ENCODE assay signal across 19 cellular contexts in genomic region chr2:58574873-58575272, GRCh38.
"Had no signal": no experiment of that assay in that cellular context is flagged by ENCODE, and none has a peak within 500 bp of the region (broad histone marks: within the 10 kb centered on the region; RNA-seq: fewer than 3 reads in every experiment).

No MANE protein-coding gene starts in this region.

- H3K4me1 Mint-ChIP-seq: nephron progenitor cell had no signal

- ATAC-seq: gastroesophageal sphincter, left lung, lower lobe of right lung had no signal

- H3K4me3 Mint-ChIP-seq: nephron progenitor cell had no signal

- H3K27ac Mint-ChIP-seq: naive B cell, nephron progenitor cell had no signal

- DNase-seq: colonic mucosa; dermis blood vessel endothelial cell; glutamatergic neuron; left lung; lower lobe of right lung; mesenchymal stem cell; naive B cell; nephron progenitor cell; sigmoid colon; stimulated activated CD4-positive, alpha-beta T cell treated with anti-CD3 and anti-CD28 coated beads, Interleukin-2, amount 100 ng/mL, for 24 hours; stimulated activated naive CD4-positive, alpha-beta T cell; stomach; substantia nigra; transverse colon had no signal

- H3K27me3 ChIP-seq: colonic mucosa, esophagus muscularis mucosa, gastroesophageal sphincter, left lung, sigmoid colon, stomach, transverse colon had no signal

- H3K9me3 ChIP-seq: colonic mucosa, esophagus muscularis mucosa, gastroesophageal sphincter, left lung, lower lobe of right lung, sigmoid colon, stomach, thoracic aorta, transverse colon had no signal

- H3K4me3 ChIP-seq: colonic mucosa, esophagus muscularis mucosa, gastroesophageal sphincter, left lung, lower lobe of right lung, sigmoid colon, skin epidermis, stomach, thoracic aorta, transverse colon had no signal

- H3K4me1 ChIP-seq: colonic mucosa, gastroesophageal sphincter, left lung, lower lobe of right lung, transverse colon had no signal

- H3K36me3 ChIP-seq: colonic mucosa, esophagus muscularis mucosa, gastroesophageal sphincter, left lung, lower lobe of right lung, sigmoid colon, stomach, thoracic aorta, transverse colon had no signal

- FAIRE-seq: keratinocyte had no signal

- H3K27ac ChIP-seq: colonic mucosa, esophagus muscularis mucosa, gastroesophageal sphincter, left lung, lower lobe of right lung, sigmoid colon, skin epidermis, stomach, thoracic aorta, transverse colon had no signal
